ENCODE assay signal across 11 cellular contexts in the genomic region with DNA sequence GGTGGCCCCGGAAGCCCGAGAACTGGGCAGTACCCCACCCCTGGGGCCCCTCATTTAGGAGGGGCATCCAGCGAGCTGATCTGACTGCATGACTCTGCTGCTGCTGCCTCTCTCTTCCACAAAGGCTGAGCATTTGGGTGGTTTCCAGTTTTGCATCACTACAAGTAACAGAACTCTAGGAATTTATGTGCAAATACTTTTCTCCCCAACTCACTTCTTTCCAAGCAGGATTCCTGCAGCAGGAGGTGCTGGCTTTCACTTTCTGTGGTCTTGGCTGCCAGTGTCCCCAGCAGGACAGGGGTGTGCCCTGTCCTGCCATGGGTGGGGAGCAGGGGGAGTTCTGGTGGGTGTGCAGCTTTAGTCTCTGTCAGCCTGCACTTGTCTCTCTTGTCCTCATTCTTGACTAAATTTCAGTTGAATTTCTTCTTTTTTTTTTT. TPM values are rescaled to one million over a fixed set of nuclear protein-coding genes. Genes with fewer than 3 reads are reported as not detected.
DNase-seq lines count a peak whose midpoint lies in the region; ATAC-seq and TF ChIP-seq lines count a peak whose summit lies in the region.
"Had no signal": no experiment of that assay in that cellular context is flagged by ENCODE, and none has a peak within 500 bp of the region (broad histone marks: within the 10 kb centered on the region; RNA-seq: fewer than 3 reads in every experiment).

No MANE protein-coding gene starts in this region.

- no peak for ATAC-seq in gastrocnemius medialis
- ATAC-seq in T-helper 17 cell, result no peak
- ATAC-seq in GM18868 (IDR thresholded peaks at IDR 0.05; ENCODE audit: unreplicated experiment), result no peak

- H3K9me3 ChIP-seq in gastrocnemius medialis (no peaks in the 10 kb centered on the region), T-helper 17 cell (ENCODE audit: control insufficient read depth, low read length, poor library complexity, severe bottlenecking) (no peaks in the 10 kb centered on the region)

- no peaks in the 10 kb centered on the region for H3K9me3 Mint-ChIP-seq in osteocyte (ENCODE audit: unreplicated experiment)

- in situ Hi-C loops in gastrocnemius medialis (cut with MboI; ENCODE audit: low sequenced_read_pairs in 4 of 4), result loop anchor here in 1 of 4 donors (10.0 kb wide), 1 partner anchor 82 kb away; no protein-coding TSS in a partner anchor

- H3K4me1 Mint-ChIP-seq in osteocyte (ENCODE audit: unreplicated experiment) (peaks cover 19% of the 10 kb centered on the region), T-helper 17 cell (peaks cover under 1% of the 10 kb centered on the region)

- no peaks in the 10 kb centered on the region for H3K36me3 Mint-ChIP-seq in osteocyte (ENCODE audit: unreplicated experiment)
- no peaks in the 10 kb centered on the region for H3K36me3 Mint-ChIP-seq in T-helper 17 cell (ENCODE audit: low read depth)

- no peaks in the 10 kb centered on the region for H3K27me3 ChIP-seq in gastrocnemius medialis

- TF ChIP-seq POLR2A in NB4 (IDR thresholded peaks at IDR 0.05; ENCODE audit: extremely low read depth, insufficient read length) (no peak), erythroblast (IDR thresholded peaks at IDR 0.05; ENCODE audit: low read length) (no peak), gastrocnemius medialis (IDR thresholded peaks at IDR 0.05) (no peak)

- no peaks in the 10 kb centered on the region for H3K36me3 ChIP-seq in gastrocnemius medialis
- H3K36me3 ChIP-seq: WERI-Rb-1 had no signal

- no peak for TF ChIP-seq CTCF in NB4 (IDR thresholded peaks at IDR 0.05; ENCODE audit: low read depth, low read length)
- peak; percentile 24 for TF ChIP-seq CTCF in osteocyte (IDR thresholded peaks at IDR 0.05)
- TF ChIP-seq CTCF in gastrocnemius medialis (IDR thresholded peaks at IDR 0.05 in 4 of 5, conservative IDR thresholded peaks at IDR 0.05 in 1 of 5), result no peak

- DNase-seq in EL (peak; percentile 92), NB4 (ENCODE audit: low read depth) (peak; percentile 59), erythroblast (lab: John Stamatoyannopoulos, UW) (peak; percentile 30 to 41), osteocyte (ENCODE audit: extremely low spot score, unreplicated experiment) (no peak), gastrocnemius medialis (no peak), T-helper 17 cell (no peak), NCI-H82 treated with DMSO at 0.1 percent for 48 hours (lab: John Stamatoyannopoulos, UW; ENCODE audit: unreplicated experiment) (no peak)
- DNase-seq: cerebellar nuclear complex, NCI-H2029 treated with DMSO at 0.1 percent for 48 hours, WERI-Rb-1 had no signal

- intact Hi-C loops in gastrocnemius medialis (cut with DNase I; ENCODE audit: low total_unique reads), result no loop called here

- H3K4me3 Mint-ChIP-seq in osteocyte (ENCODE audit: unreplicated experiment) (no peak overlapping the region), T-helper 17 cell (no peak overlapping the region)

- H3K27ac ChIP-seq in gastrocnemius medialis, result no peak overlapping the region
- H3K27ac ChIP-seq: WERI-Rb-1 had no signal

- H3K27me3 Mint-ChIP-seq in osteocyte (ENCODE audit: unreplicated experiment), result no peaks in the 10 kb centered on the region
- peaks cover 9% of the 10 kb centered on the region for H3K27me3 Mint-ChIP-seq in T-helper 17 cell

- H3K4me3 ChIP-seq in NB4 (ENCODE audit: low read depth, low read length) (no peak overlapping the region), gastrocnemius medialis (no peak overlapping the region)

- H3K4me1 ChIP-seq in gastrocnemius medialis, result peaks cover 4 to 8% of the 10 kb centered on the region in 2 donors

- H3K27ac Mint-ChIP-seq in osteocyte (ENCODE audit: unreplicated experiment), result peak overlapping the region; percentile 77
- H3K27ac Mint-ChIP-seq in T-helper 17 cell, result no peak overlapping the region

RNA-seq across cellular contexts. Expression of a gene that starts 21.2 kb away (rescaled TPM):
- total RNA-seq in osteocyte (not detected in 2 replicates), gastrocnemius medialis (under 1 TPM; 0.20 to 0.25 (median 0.22) TPM), T-helper 17 cell (1 to 10 TPM; 1.5 to 2.8 TPM)

RNA-seq across cellular contexts. Expression of a gene that starts 38.6 kb away (rescaled TPM):
- 79.3 and 81.5 TPM in 2 replicates for total RNA-seq in osteocyte
- 100 to 1,000 TPM; 215 to 315 (median 238) TPM for total RNA-seq in gastrocnemius medialis
- total RNA-seq in T-helper 17 cell, result 10 to 100 TPM; 58.4 to 96.3 TPM

RNA-seq across cellular contexts. Expression of a gene that starts 39.5 kb away (rescaled TPM):
- total RNA-seq in osteocyte, result 73.3 and 84.9 TPM in 2 replicates
- 100 to 1,000 TPM; 119 to 166 (median 145) TPM for total RNA-seq in gastrocnemius medialis
- total RNA-seq in T-helper 17 cell, result 10 to 100 TPM; 35.2 to 41.2 TPM

Comparison
In these comparisons a context has a peak if more than half of its experiments do, and no peak if none do; other contexts are left out.
1. DNase-seq: peak in EL (single experiment), NB4 (single experiment) and erythroblast (2 of 2); none in osteocyte (single experiment), gastrocnemius medialis (0 of 2), T-helper 17 cell (0 of 3) and NCI-H82 treated with DMSO at 0.1 percent for 48 hours (single experiment).